8 cellular contexts compared by ENCODE assay signal in the genomic region with DNA sequence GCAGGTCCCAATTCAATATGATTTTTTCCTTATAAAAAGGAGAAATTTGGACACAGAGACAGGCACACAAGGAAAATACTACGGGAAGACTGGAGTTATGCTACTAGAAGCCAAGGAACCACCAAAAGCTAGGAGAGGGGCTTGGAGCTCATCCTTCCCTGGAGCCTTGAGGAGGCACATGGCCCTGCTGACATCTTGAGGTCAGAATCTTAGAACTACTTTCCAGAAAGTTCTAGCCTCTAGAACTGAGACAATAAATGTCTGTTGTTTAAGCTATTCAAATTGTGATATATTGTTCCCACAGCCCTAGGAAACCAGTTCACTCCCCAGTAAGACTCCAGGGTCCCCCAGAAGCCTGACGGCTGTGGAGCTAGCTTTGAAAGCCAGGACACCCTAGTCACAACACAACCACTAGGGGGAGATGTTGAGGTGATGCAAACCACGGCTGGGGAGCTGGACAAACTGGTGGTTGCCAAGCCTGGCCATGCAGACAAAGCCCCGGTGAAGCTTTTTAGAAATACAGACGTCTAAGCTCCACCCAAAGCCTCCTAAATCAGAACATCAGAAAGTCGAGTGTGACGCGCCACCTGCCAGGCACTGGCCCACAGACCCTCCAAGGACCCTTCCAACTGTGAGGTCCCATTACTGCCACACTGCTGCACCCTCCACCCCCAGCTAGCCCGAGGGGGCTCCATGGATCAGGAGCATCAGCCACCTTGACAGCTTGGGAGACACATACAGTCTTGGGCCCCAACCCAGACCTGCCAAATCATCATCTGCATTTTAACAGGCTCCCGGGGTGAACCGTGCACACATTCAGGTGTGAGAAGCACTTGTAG.
A peak's percentile ranks its signal among the peaks of the same experiment; 100 is the strongest.
DNase-seq lines count a peak whose midpoint lies in the region; ATAC-seq and TF ChIP-seq lines count a peak whose summit lies in the region.

No MANE protein-coding gene starts in this region.

- ATAC-seq in HG02973 (IDR thresholded peaks at IDR 0.05; ENCODE audit: unreplicated experiment) (peak; percentile 86), activated B cell treated with CpG ODN at 0.5 μM for 24 hours (ENCODE audit: low read depth) (peak; percentile 52)

- TF ChIP-seq CTCF in activated B cell treated with CpG ODN at 0.5 μM for 24 hours (IDR thresholded peaks at IDR 0.05): peak; percentile 55

- H3K27me3 Mint-ChIP-seq in activated B cell treated with CpG ODN at 0.5 μM for 24 hours: no peaks in the 10 kb centered on the region

- H3K4me3 Mint-ChIP-seq in activated B cell treated with CpG ODN at 0.5 μM for 24 hours: no peak overlapping the region

- no peak overlapping the region for H3K27ac Mint-ChIP-seq in activated B cell treated with CpG ODN at 0.5 μM for 24 hours

- H3K9me3 Mint-ChIP-seq in activated B cell treated with CpG ODN at 0.5 μM for 24 hours: no peaks in the 10 kb centered on the region

- H3K4me1 Mint-ChIP-seq in activated B cell treated with CpG ODN at 0.5 μM for 24 hours: no peaks in the 10 kb centered on the region

- no peaks in the 10 kb centered on the region for H3K36me3 Mint-ChIP-seq in activated B cell treated with CpG ODN at 0.5 μM for 24 hours (ENCODE audit: low read depth)

- DNase-seq in NK-92 treated with Interleukin-12 subunit alpha and Interleukin-12 subunit beta, amount 100 ng/mL, for 24 hours (lab: John Stamatoyannopoulos, UW): peak; percentile 20
- DNase-seq in NK-92 (lab: John Stamatoyannopoulos, UW; ENCODE audit: unreplicated experiment): no peak
- peak; percentile 83 to 84 for DNase-seq in NCI-H2081 (lab: John Stamatoyannopoulos, UW)
- no peak for DNase-seq in activated B cell treated with CpG ODN at 0.5 μM for 24 hours
- DNase-seq in central memory CD4-positive, alpha-beta T cell: peak; percentile 31
- DNase-seq in kidney tubule cell (ENCODE audit: low spot score): peak; percentile 69
- DNase-seq in stimulated activated CD4-positive, alpha-beta T cell treated with anti-CD3 and anti-CD28 coated beads, Interleukin-4, amount 100 ng/mL, for 4 hours: peak; percentile 27 to 28

- POLR2A ChIA-PET in activated B cell treated with CpG ODN at 0.5 μM for 24 hours (lab: Charles Lee): interaction anchor here (1.6 kb wide), 1 partner anchor 146 kb away, joined by 3 read pairs; no protein-coding TSS in a partner anchor

- CTCF ChIA-PET in activated B cell treated with CpG ODN at 0.5 μM for 24 hours (lab: Charles Lee): interaction anchor here (0.7 to 2.7 kb wide), 13 partner anchors 10 to 384 kb away, joined by 3 to 42 read pairs (median 4); no protein-coding TSS in a partner anchor

- intact Hi-C loops in activated B cell treated with CpG ODN at 0.5 μM for 24 hours (cut with micrococcal nuclease): loop anchor here (1.0 to 5.0 kb wide), 3 partner anchors 170 to 385 kb away; no protein-coding TSS in a partner anchor

Comparison
In these comparisons a context has a peak if more than half of its experiments do, and no peak if none do; other contexts are left out.
1. DNase-seq: peak in NK-92 treated with Interleukin-12 subunit alpha and Interleukin-12 subunit beta, amount 100 ng/mL, for 24 hours (single experiment), NCI-H2081 (2 of 2), central memory CD4-positive, alpha-beta T cell (single experiment), kidney tubule cell (single experiment) and stimulated activated CD4-positive, alpha-beta T cell treated with anti-CD3 and anti-CD28 coated beads, Interleukin-4, amount 100 ng/mL, for 4 hours (2 of 2); none in NK-92 (single experiment) and activated B cell treated with CpG ODN at 0.5 μM for 24 hours (single experiment).